ENCODE assay signal across 23 cellular contexts in the genomic region with DNA sequence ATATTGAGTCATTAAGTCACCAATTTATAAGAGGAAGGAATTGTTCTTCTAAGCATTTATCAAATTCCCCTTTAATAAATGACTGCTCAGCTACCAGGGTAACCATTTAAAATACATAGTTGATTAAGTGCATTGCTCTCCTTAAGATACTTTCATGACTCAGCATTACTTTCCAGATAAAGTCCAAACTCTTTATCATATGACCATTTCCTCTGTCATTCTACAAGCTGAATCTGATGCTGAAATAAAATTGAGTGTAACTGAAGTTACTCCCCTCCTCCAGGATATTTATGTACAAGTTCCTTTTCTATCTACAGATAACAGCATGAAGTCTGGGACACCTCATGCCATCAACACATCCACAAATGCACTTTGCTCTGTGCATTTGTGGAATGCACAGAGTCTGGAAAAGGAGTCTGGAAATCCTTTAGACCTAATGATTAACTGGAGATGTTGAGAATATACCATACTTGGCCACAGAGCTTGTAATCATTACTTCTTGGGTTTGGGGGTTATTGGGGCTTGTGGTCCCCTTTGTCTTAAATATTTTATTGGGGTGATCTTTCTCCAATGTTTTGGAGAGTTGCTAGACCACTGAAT.
"Had no signal": no experiment of that assay in that cellular context is flagged by ENCODE, and none has a peak within 500 bp of the region (broad histone marks: within the 10 kb centered on the region; RNA-seq: fewer than 3 reads in every experiment).

No MANE protein-coding gene starts in this region.

- DNase-seq: activated CD4-positive, alpha-beta memory T cell treated with anti-CD3 and anti-CD28 coated beads for 36 hours; activated CD4-positive, alpha-beta T cell treated with anti-CD3 and anti-CD28 coated beads, Interleukin-2, amount 10 ng/mL, durations not matched to agents 7 days and 5 days; activated CD4-positive, CD25-positive, alpha-beta regulatory T cell; activated CD8-positive, alpha-beta memory T cell treated with anti-CD3 and anti-CD28 coated beads for 24 hours; activated effector memory CD4-positive, alpha-beta T cell treated with anti-CD3 and anti-CD28 coated beads, Interleukin-2, amount 50 U/mL, for 16 hours; activated naive CD4-positive, alpha-beta T cell treated with Interleukin-2 at 50 U/mL for 16 hours; activated naive CD8-positive, alpha-beta T cell treated with anti-CD3 and anti-CD28 coated beads, Interleukin-2, amount 50 U/mL, for 24 hours; activated T-cell treated with anti-CD3 and anti-CD28 coated beads, Interleukin-2, amount 50 U/mL, for 4 hours; amniotic stem cell; KG1; NCI-H1048; NCI-H1417; NCI-H1694; NCI-H2029; NCI-H345; NCI-H510A treated with DMSO at 0.1 percent for 48 hours; Peyer's patch; SHP77 had no signal

- H3K9me3 ChIP-seq: ascending aorta, Peyer's patch, SJSA1 had no signal

- H3K36me3 ChIP-seq: ascending aorta, Peyer's patch, SJSA1 had no signal

- H3K4me3 ChIP-seq: ascending aorta, Peyer's patch, SJSA1 had no signal

- H3K27me3 ChIP-seq: ascending aorta, Peyer's patch, SJSA1 had no signal

- H3K27ac ChIP-seq: ascending aorta, Peyer's patch, RWPE1, SJSA1, VCaP had no signal

- ATAC-seq: activated naive CD4-positive, alpha-beta T cell treated with anti-CD3 and anti-CD28 coated beads, Interleukin-2, amount 50 U/mL, for 72 hours; activated naive CD8-positive, alpha-beta T cell treated with anti-CD3 and anti-CD28 coated beads, Interleukin-2, amount 50 U/mL, for 24 hours; activated T-cell treated with anti-CD3 and anti-CD28 coated beads, Interleukin-2, amount 50 U/mL, for 4 hours had no signal

- H3K4me1 ChIP-seq: ascending aorta, Peyer's patch, SJSA1 had no signal
